Comparison of ENCODE assay signal across 1 cellular context in genomic region chr12:75699728-75700496, GRCh38.
TF ChIP-seq lines count a peak whose summit lies in the region.

No MANE protein-coding gene starts in this region.

TF ChIP-seq in HCT116, 20 proteins besides CTCF, POLR2A, EP300 and RAD21 (continued from another document):
- TF ChIP-seq ZBTB33 (IDR thresholded peaks at IDR 0.05; ENCODE audit: extremely low read depth, insufficient replicate concordance, low read length) (no peak), EGR1 (IDR thresholded peaks at IDR 0.05; ENCODE audit: low read depth) (no peak), EZH2phosphoT487 (IDR thresholded peaks at IDR 0.05; ENCODE audit: borderline replicate concordance) (no peak), ZFX (IDR thresholded peaks at IDR 0.05) (no peak), JUND (IDR thresholded peaks at IDR 0.05) (peak; percentile 30; the same call in 1 of the 2 replicates), EZH2 (IDR thresholded peaks at IDR 0.05) (no peak), ZNF274 (IDR thresholded peaks at IDR 0.05; ENCODE audit: low read depth, low read length) (no peak), FOSL1 (IDR thresholded peaks at IDR 0.05; ENCODE audit: low read depth) (peak; percentile 19; the same call in 1 of the 2 replicates), REST (IDR thresholded peaks at IDR 0.05; ENCODE audit: low read depth) (no peak), YY1 (IDR thresholded peaks at IDR 0.05; ENCODE audit: extremely low read depth, insufficient replicate concordance, low read depth, low read length) (no peak), POLR2AphosphoS5 (IDR thresholded peaks at IDR 0.05; ENCODE audit: low read depth, low read length) (peak; percentile 66), CEBPB (IDR thresholded peaks at IDR 0.05; ENCODE audit: low read depth) (peak; percentile 38; the same call in 1 of the 2 replicates), SIN3A (IDR thresholded peaks at IDR 0.05; ENCODE audit: low read depth) (0 out of 2 replicates have a peak, but pooled peaks have one; percentile 44), SRF (IDR thresholded peaks at IDR 0.05; ENCODE audit: low read depth) (peak; percentile 37; the same call in 1 of the 2 replicates)
- TF ChIP-seq, protein P1, sequence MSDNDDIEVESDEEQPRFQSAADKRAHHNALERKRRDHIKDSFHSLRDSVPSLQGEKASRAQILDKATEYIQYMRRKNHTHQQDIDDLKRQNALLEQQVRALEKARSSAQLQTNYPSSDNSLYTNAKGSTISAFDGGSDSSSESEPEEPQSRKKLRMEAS (IDR thresholded peaks at IDR 0.05), result 0 out of 2 replicates have a peak, but pooled peaks have one; percentile 57
- TF ChIP-seq, protein P2, sequence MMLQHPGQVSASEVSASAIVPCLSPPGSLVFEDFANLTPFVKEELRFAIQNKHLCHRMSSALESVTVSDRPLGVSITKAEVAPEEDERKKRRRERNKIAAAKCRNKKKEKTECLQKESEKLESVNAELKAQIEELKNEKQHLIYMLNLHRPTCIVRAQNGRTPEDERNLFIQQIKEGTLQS (IDR thresholded peaks at IDR 0.05), result no peak
